Comparison of ENCODE assay signal across 29 cellular contexts in genomic region chr4:16852168-16852567, GRCh38. TPM values are rescaled to one million over a fixed set of nuclear protein-coding genes. Genes with fewer than 3 reads are reported as not detected.
"Had no signal": no experiment of that assay in that cellular context is flagged by ENCODE, and none has a peak within 500 bp of the region (broad histone marks: within the 10 kb centered on the region; RNA-seq: fewer than 3 reads in every experiment).

No MANE protein-coding gene starts in this region.

- ATAC-seq: activated naive CD4-positive, alpha-beta T cell treated with anti-CD3 and anti-CD28 coated beads, Interleukin-2, amount 50 U/mL, for 72 hours; activated naive CD8-positive, alpha-beta T cell treated with anti-CD3 and anti-CD28 coated beads, Interleukin-2, amount 50 U/mL, for 24 hours; activated T-cell treated with anti-CD3 and anti-CD28 coated beads, Interleukin-2, amount 50 U/mL, for 4 hours; body of pancreas had no signal

- H3K4me3 ChIP-seq: ascending aorta, body of pancreas, SJCRH30 had no signal

- H3K9me3 ChIP-seq: ascending aorta, body of pancreas, SJCRH30 had no signal

- H3K4me3 Mint-ChIP-seq: activated B cell treated with CpG ODN at 0.5 μM for 24 hours; activated CD4-positive, alpha-beta memory T cell treated with anti-CD3 and anti-CD28 coated beads for 36 hours; activated CD4-positive, alpha-beta T cell treated with anti-CD3 and anti-CD28 coated beads, Interleukin-2, amount 10 ng/mL, durations not matched to agents 7 days and 5 days; activated naive CD8-positive, alpha-beta T cell treated with anti-CD3 and anti-CD28 coated beads, Interleukin-2, amount 50 U/mL, for 24 hours; activated T-cell treated with anti-CD3 and anti-CD28 coated beads, Interleukin-2, amount 50 U/mL, for 4 hours; T-helper 1 cell treated with Interleukin-12 subunit alpha and Interleukin-12 subunit beta and Interleukin-4 antibody, amounts not matched to agents 30 μg/mL and 1 μg/mL, for 36 hours had no signal

- H3K27me3 Mint-ChIP-seq: activated B cell treated with CpG ODN at 0.5 μM for 24 hours; activated CD4-positive, alpha-beta memory T cell treated with anti-CD3 and anti-CD28 coated beads for 36 hours; activated CD4-positive, alpha-beta T cell treated with anti-CD3 and anti-CD28 coated beads, Interleukin-2, amount 10 ng/mL, durations not matched to agents 7 days and 5 days; activated naive CD8-positive, alpha-beta T cell treated with anti-CD3 and anti-CD28 coated beads, Interleukin-2, amount 50 U/mL, for 24 hours had no signal

- H3K27me3 ChIP-seq: ascending aorta, body of pancreas, SJCRH30 had no signal

- H3K4me1 Mint-ChIP-seq: activated B cell treated with CpG ODN at 0.5 μM for 24 hours; activated CD4-positive, alpha-beta T cell treated with anti-CD3 and anti-CD28 coated beads, Interleukin-2, amount 10 ng/mL, durations not matched to agents 7 days and 5 days; activated naive CD8-positive, alpha-beta T cell treated with anti-CD3 and anti-CD28 coated beads, Interleukin-2, amount 50 U/mL, for 24 hours had no signal

- H3K36me3 ChIP-seq: ascending aorta, SJCRH30 had no signal

- H3K36me3 Mint-ChIP-seq: activated CD4-positive, alpha-beta memory T cell treated with anti-CD3 and anti-CD28 coated beads for 36 hours; activated naive CD4-positive, alpha-beta T cell treated with anti-CD3 and anti-CD28 coated beads, Interleukin-2, amount 50 U/mL, for 72 hours had no signal

- H3K27ac ChIP-seq: ascending aorta, body of pancreas, SJCRH30 had no signal

- H3K9me3 Mint-ChIP-seq: activated B cell treated with CpG ODN at 0.5 μM for 24 hours; activated CD4-positive, alpha-beta memory T cell treated with anti-CD3 and anti-CD28 coated beads for 36 hours; activated CD4-positive, alpha-beta T cell treated with anti-CD3 and anti-CD28 coated beads, Interleukin-2, amount 10 ng/mL, durations not matched to agents 7 days and 5 days; activated naive CD4-positive, alpha-beta T cell treated with anti-CD3 and anti-CD28 coated beads, Interleukin-2, amount 50 U/mL, for 72 hours; activated naive CD8-positive, alpha-beta T cell treated with anti-CD3 and anti-CD28 coated beads, Interleukin-2, amount 50 U/mL, for 24 hours; activated T-cell treated with anti-CD3 and anti-CD28 coated beads, Interleukin-2, amount 50 U/mL, for 4 hours; T-helper 1 cell treated with Interleukin-12 subunit alpha and Interleukin-12 subunit beta and Interleukin-4 antibody, amounts not matched to agents 30 μg/mL and 1 μg/mL, for 36 hours had no signal

- H3K4me1 ChIP-seq: ascending aorta, body of pancreas, SJCRH30 had no signal

- H3K27ac Mint-ChIP-seq: activated B cell treated with CpG ODN at 0.5 μM for 24 hours; activated CD4-positive, alpha-beta memory T cell treated with anti-CD3 and anti-CD28 coated beads for 36 hours; activated CD4-positive, alpha-beta T cell treated with anti-CD3 and anti-CD28 coated beads, Interleukin-2, amount 10 ng/mL, durations not matched to agents 7 days and 5 days; activated naive CD4-positive, alpha-beta T cell treated with anti-CD3 and anti-CD28 coated beads, Interleukin-2, amount 50 U/mL, for 72 hours; activated naive CD8-positive, alpha-beta T cell treated with anti-CD3 and anti-CD28 coated beads, Interleukin-2, amount 50 U/mL, for 24 hours; T-helper 1 cell treated with Interleukin-12 subunit alpha and Interleukin-12 subunit beta and Interleukin-4 antibody, amounts not matched to agents 30 μg/mL and 1 μg/mL, for 36 hours had no signal

- DNase-seq: activated B cell treated with CpG ODN at 0.5 μM for 24 hours; activated CD4-positive, alpha-beta memory T cell treated with anti-CD3 and anti-CD28 coated beads for 36 hours; activated CD4-positive, alpha-beta T cell treated with anti-CD3 and anti-CD28 coated beads for 1 hour; activated CD4-positive, alpha-beta T cell treated with anti-CD3 and anti-CD28 coated beads, Interleukin-2, amount 10 ng/mL, durations not matched to agents 7 days and 5 days; activated CD8-positive, alpha-beta memory T cell treated with anti-CD3 and anti-CD28 coated beads for 24 hours; activated effector memory CD4-positive, alpha-beta T cell treated with anti-CD3 and anti-CD28 coated beads, Interleukin-2, amount 50 U/mL, for 16 hours; activated naive CD4-positive, alpha-beta T cell treated with Interleukin-2 at 50 U/mL for 16 hours; activated naive CD8-positive, alpha-beta T cell treated with anti-CD3 and anti-CD28 coated beads, Interleukin-2, amount 50 U/mL, for 24 hours; activated T-cell treated with anti-CD3 and anti-CD28 coated beads, Interleukin-2, amount 50 U/mL, for 4 hours; amniotic stem cell; body of pancreas; central memory CD4-positive, alpha-beta T cell; KBM-7; NCI-H1048; NCI-H146; NCI-H187 treated with DMSO at 0.1 percent for 48 hours; NCI-H2107; NCI-H345; NCI-H510A; NCI-H526 treated with DMSO at 0.1 percent for 48 hours; NCI-H82; SJCRH30; T-helper 9 cell had no signal

RNA-seq across cellular contexts. Expression of gene LDB2, which starts 46.3 kb away (rescaled TPM):
- total RNA-seq: activated B cell treated with CpG ODN at 0.5 μM for 24 hours; activated CD4-positive, alpha-beta memory T cell treated with anti-CD3 and anti-CD28 coated beads for 36 hours; activated CD4-positive, alpha-beta T cell treated with anti-CD3 and anti-CD28 coated beads, Interleukin-2, amount 10 ng/mL, durations not matched to agents 7 days and 5 days; activated naive CD4-positive, alpha-beta T cell treated with anti-CD3 and anti-CD28 coated beads, Interleukin-2, amount 50 U/mL, for 72 hours; bronchial epithelial cell; LHCN-M2; OCI-LY7 had no signal
